ENCODE assay signal across 11 cellular contexts in the genomic region with DNA sequence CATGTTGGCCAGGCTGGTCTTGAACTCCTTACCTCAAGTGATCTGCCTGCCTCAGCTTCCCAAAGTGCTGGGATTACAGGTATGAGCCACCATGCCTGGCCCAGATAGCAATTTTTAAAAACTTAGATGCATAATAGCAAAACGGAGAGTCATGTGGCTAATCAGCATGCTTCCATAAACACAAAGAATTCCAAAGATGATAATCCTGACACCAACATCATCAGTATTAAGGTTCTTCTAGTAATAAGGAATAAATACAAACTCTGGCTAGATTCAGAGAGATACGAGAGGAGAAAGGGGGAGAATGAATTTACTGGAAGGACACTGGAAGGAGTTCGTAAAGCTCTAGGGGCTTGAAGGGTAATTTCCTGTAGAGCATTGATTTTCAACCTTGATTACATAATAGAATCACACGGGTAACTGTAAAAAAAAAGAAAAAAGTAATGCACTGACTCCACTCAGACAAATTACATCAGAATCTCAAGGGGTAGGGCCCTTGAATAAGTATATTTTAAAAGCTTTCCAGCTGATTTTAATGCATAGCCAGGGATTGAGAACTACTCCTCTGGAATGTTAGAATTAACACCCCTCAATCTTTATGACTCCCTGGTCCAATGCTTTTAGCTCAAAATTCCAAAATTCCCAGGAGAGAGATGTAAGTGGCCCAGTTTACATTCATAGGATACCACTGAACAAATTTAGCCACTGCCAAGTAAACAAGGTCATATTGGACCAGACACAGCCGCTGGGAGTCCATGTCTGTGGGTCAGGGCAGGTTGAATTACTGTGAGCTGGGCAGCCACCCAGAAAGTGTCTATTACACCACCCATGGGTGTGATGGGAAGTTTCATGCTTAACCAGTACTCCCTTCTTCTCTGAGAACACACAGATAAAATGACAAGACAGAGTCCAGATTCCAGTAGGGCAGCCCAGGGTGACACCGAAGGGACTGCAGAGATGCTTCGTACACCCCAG.
A peak's percentile ranks its signal among the peaks of the same experiment; 100 is the strongest.
DNase-seq lines count a peak whose midpoint lies in the region; ATAC-seq, FAIRE-seq and TF ChIP-seq lines count a peak whose summit lies in the region.
"Had no signal": no experiment of that assay in that cellular context is flagged by ENCODE, and none has a peak within 500 bp of the region (broad histone marks: within the 10 kb centered on the region; RNA-seq: fewer than 3 reads in every experiment).

No MANE protein-coding gene starts in this region.

- no peak overlapping the region for H3K27ac ChIP-seq in CD4-positive, alpha-beta T cell (ENCODE audit: low read depth, low read length)

- H3K36me3 Mint-ChIP-seq in CD4-positive, alpha-beta T cell (ENCODE audit: low read depth) = no peaks in the 10 kb centered on the region
- no peaks in the 10 kb centered on the region for H3K36me3 Mint-ChIP-seq in activated CD4-positive, alpha-beta memory T cell treated with anti-CD3 and anti-CD28 coated beads, Interleukin-2, amount 10 ng/mL, durations not matched to agents 7 days and 5 days (ENCODE audit: low read depth)
- H3K36me3 Mint-ChIP-seq in T-helper 17 cell (ENCODE audit: low read depth) = peaks cover 2% of the 10 kb centered on the region
- H3K36me3 Mint-ChIP-seq: IgD-negative memory B cell, WTC11 had no signal

- intact Hi-C loops in CD4-positive, alpha-beta T cell (cut with DNase I, micrococcal nuclease) = no loop called here

- CTCF ChIA-PET in CD4-positive, alpha-beta T cell (lab: Charles Lee) = interaction anchor here (1.2 kb wide), 1 partner anchor 12 kb away, joined by 3 read pairs; no protein-coding TSS in a partner anchor
- CTCF ChIA-PET in activated CD4-positive, alpha-beta memory T cell treated with anti-CD3 and anti-CD28 coated beads, Interleukin-2, amount 10 ng/mL, durations not matched to agents 7 days and 5 days (lab: Charles Lee) = no interaction called here

- no peak overlapping the region for H3K27ac Mint-ChIP-seq in CD4-positive, alpha-beta T cell
- no peak overlapping the region for H3K27ac Mint-ChIP-seq in activated CD4-positive, alpha-beta memory T cell treated with anti-CD3 and anti-CD28 coated beads, Interleukin-2, amount 10 ng/mL, durations not matched to agents 7 days and 5 days
- H3K27ac Mint-ChIP-seq in T-helper 17 cell = no peak overlapping the region
- H3K27ac Mint-ChIP-seq: stimulated activated naive CD8-positive, alpha-beta T cell treated with anti-CD3 and anti-CD28 coated beads, Interleukin-15, Interleukin-2, amounts not matched to agents 100 ng/mL and 50 ng/mL, for 24 hours; WTC11 had no signal

- no peaks in the 10 kb centered on the region for H3K27me3 Mint-ChIP-seq in CD4-positive, alpha-beta T cell
- H3K27me3 Mint-ChIP-seq in activated CD4-positive, alpha-beta memory T cell treated with anti-CD3 and anti-CD28 coated beads, Interleukin-2, amount 10 ng/mL, durations not matched to agents 7 days and 5 days = peaks cover 3% of the 10 kb centered on the region
- H3K27me3 Mint-ChIP-seq in T-helper 17 cell = peaks cover 12% of the 10 kb centered on the region
- H3K27me3 Mint-ChIP-seq: IgD-negative memory B cell; stimulated activated naive CD8-positive, alpha-beta T cell treated with anti-CD3 and anti-CD28 coated beads, Interleukin-15, Interleukin-2, amounts not matched to agents 100 ng/mL and 50 ng/mL, for 24 hours had no signal

- ATAC-seq in CD4-positive, alpha-beta T cell (ENCODE audit: poor library complexity) = no peak
- no peak for ATAC-seq in T-helper 17 cell
- ATAC-seq: WTC11 had no signal

- FAIRE-seq in bronchial epithelial cell (lab: Jason Lieb, UNC) (no peak), urothelium cell line (lab: Jason Lieb, UNC) (no peak)

- DNase-seq in LHCN-M2 (ENCODE audit: low read depth) (peak; percentile 69), bronchial epithelial cell (ENCODE audit: low read depth) (peak; percentile 27), kidney tubule cell (ENCODE audit: low spot score) (peak; percentile 22), urothelium cell line (ENCODE audit: low spot score) (peak; percentile 9), T-helper 17 cell (no peak)
- no peak for DNase-seq in CD4-positive, alpha-beta T cell
- no peak for DNase-seq in activated CD4-positive, alpha-beta memory T cell treated with anti-CD3 and anti-CD28 coated beads, Interleukin-2, amount 10 ng/mL, durations not matched to agents 7 days and 5 days
- DNase-seq: GF-D8 had no signal

- H3K4me3 ChIP-seq in bronchial epithelial cell (ENCODE audit: low read depth, low read length) = no peak overlapping the region

- no peak for TF ChIP-seq CTCF in bronchial epithelial cell (IDR thresholded peaks at IDR 0.05; ENCODE audit: insufficient read depth, low read length, severe bottlenecking)
- TF ChIP-seq CTCF in CD4-positive, alpha-beta T cell (IDR thresholded peaks at IDR 0.05) = no peak

- no peaks in the 10 kb centered on the region for H3K36me3 ChIP-seq in bronchial epithelial cell (ENCODE audit: control insufficient read depth, insufficient read depth, low read length)

- H3K9me3 Mint-ChIP-seq in CD4-positive, alpha-beta T cell = no peaks in the 10 kb centered on the region
- H3K9me3 Mint-ChIP-seq in activated CD4-positive, alpha-beta memory T cell treated with anti-CD3 and anti-CD28 coated beads, Interleukin-2, amount 10 ng/mL, durations not matched to agents 7 days and 5 days = no peaks in the 10 kb centered on the region
- H3K9me3 Mint-ChIP-seq: IgD-negative memory B cell; stimulated activated naive CD8-positive, alpha-beta T cell treated with anti-CD3 and anti-CD28 coated beads, Interleukin-15, Interleukin-2, amounts not matched to agents 100 ng/mL and 50 ng/mL, for 24 hours; WTC11 had no signal

- no peaks in the 10 kb centered on the region for H3K4me1 Mint-ChIP-seq in CD4-positive, alpha-beta T cell (ENCODE audit: low read depth)
- H3K4me1 Mint-ChIP-seq in activated CD4-positive, alpha-beta memory T cell treated with anti-CD3 and anti-CD28 coated beads, Interleukin-2, amount 10 ng/mL, durations not matched to agents 7 days and 5 days = no peaks in the 10 kb centered on the region
- no peaks in the 10 kb centered on the region for H3K4me1 Mint-ChIP-seq in T-helper 17 cell
- H3K4me1 Mint-ChIP-seq: IgD-negative memory B cell had no signal

- POLR2A ChIA-PET in CD4-positive, alpha-beta T cell (lab: Charles Lee) = no interaction called here
- POLR2A ChIA-PET in activated CD4-positive, alpha-beta memory T cell treated with anti-CD3 and anti-CD28 coated beads, Interleukin-2, amount 10 ng/mL, durations not matched to agents 7 days and 5 days (lab: Charles Lee) = no interaction called here

- H3K27me3 ChIP-seq in bronchial epithelial cell (ENCODE audit: control insufficient read depth, insufficient read depth, low read length) = no peaks in the 10 kb centered on the region
- H3K27me3 ChIP-seq in CD4-positive, alpha-beta T cell (ENCODE audit: control insufficient read depth, insufficient read depth, low read length) = no peaks in the 10 kb centered on the region

- no peaks in the 10 kb centered on the region for H3K9me3 ChIP-seq in CD4-positive, alpha-beta T cell (ENCODE audit: control insufficient read depth, low read length)
- H3K9me3 ChIP-seq in T-helper 17 cell (ENCODE audit: control insufficient read depth, low read length, poor library complexity, severe bottlenecking) = no peaks in the 10 kb centered on the region

- H3K4me3 Mint-ChIP-seq in CD4-positive, alpha-beta T cell = no peak overlapping the region
- H3K4me3 Mint-ChIP-seq in activated CD4-positive, alpha-beta memory T cell treated with anti-CD3 and anti-CD28 coated beads, Interleukin-2, amount 10 ng/mL, durations not matched to agents 7 days and 5 days = no peak overlapping the region
- H3K4me3 Mint-ChIP-seq in T-helper 17 cell = no peak overlapping the region
- H3K4me3 Mint-ChIP-seq: IgD-negative memory B cell; stimulated activated naive CD8-positive, alpha-beta T cell treated with anti-CD3 and anti-CD28 coated beads, Interleukin-15, Interleukin-2, amounts not matched to agents 100 ng/mL and 50 ng/mL, for 24 hours; WTC11 had no signal

Comparison
In these comparisons a context has a peak if more than half of its experiments do, and no peak if none do; other contexts are left out.
1. DNase-seq: peak in LHCN-M2 (single experiment), bronchial epithelial cell (single experiment), kidney tubule cell (single experiment) and urothelium cell line (single experiment); none in CD4-positive, alpha-beta T cell (0 of 10), activated CD4-positive, alpha-beta memory T cell treated with anti-CD3 and anti-CD28 coated beads, Interleukin-2, amount 10 ng/mL, durations not matched to agents 7 days and 5 days (single experiment) and T-helper 17 cell (0 of 3).